Comparison of ENCODE assay signal across 9 cellular contexts in genomic region chr14:35401422-35401729, GRCh38. TPM values are rescaled to one million over a fixed set of nuclear protein-coding genes. Genes with fewer than 3 reads are reported as not detected.
DNase-seq lines count a peak whose midpoint lies in the region; ATAC-seq and TF ChIP-seq lines count a peak whose summit lies in the region.
"Had no signal": no experiment of that assay in that cellular context is flagged by ENCODE, and none has a peak within 500 bp of the region (broad histone marks: within the 10 kb centered on the region; RNA-seq: fewer than 3 reads in every experiment).

No MANE protein-coding gene starts in this region.

- TF ChIP-seq CTCF in GM12875 (IDR thresholded peaks at IDR 0.05; ENCODE audit: borderline replicate concordance, insufficient read depth, low read depth, low read length) = no peak
- no peak for TF ChIP-seq CTCF in gastroesophageal sphincter (IDR thresholded peaks at IDR 0.05)

- no peaks in the 10 kb centered on the region for H3K9me3 Mint-ChIP-seq in activated CD8-positive, alpha-beta T cell treated with anti-CD3 and anti-CD28 coated beads, Interleukin-2, amount 10 ng/mL, durations not matched to agents 7 days and 5 days (ENCODE audit: insufficient read depth)

- H3K36me3 ChIP-seq in gastroesophageal sphincter = peaks cover 8 to 60% of the 10 kb centered on the region in 2 donors

- H3K4me3 Mint-ChIP-seq in activated CD8-positive, alpha-beta T cell treated with anti-CD3 and anti-CD28 coated beads, Interleukin-2, amount 10 ng/mL, durations not matched to agents 7 days and 5 days = peak overlapping the region; percentile 91

- no peak for ATAC-seq in activated CD8-positive, alpha-beta T cell treated with anti-CD3 and anti-CD28 coated beads, Interleukin-2, amount 10 ng/mL, durations not matched to agents 7 days and 5 days
- ATAC-seq in gastroesophageal sphincter = no peak
- no peak for ATAC-seq in HG02938 (IDR thresholded peaks at IDR 0.05; ENCODE audit: unreplicated experiment)

- H3K36me3 Mint-ChIP-seq in activated CD8-positive, alpha-beta T cell treated with anti-CD3 and anti-CD28 coated beads, Interleukin-2, amount 10 ng/mL, durations not matched to agents 7 days and 5 days (ENCODE audit: low read depth) = peaks cover 49% of the 10 kb centered on the region

- peak overlapping the region; percentile 91 to 100 (median 100) for H3K27ac ChIP-seq in gastroesophageal sphincter
- H3K27ac ChIP-seq in skin epidermis = peak overlapping the region in 19 of 21 experiments; percentile 35 to 100 (median 99)

- DNase-seq in activated CD8-positive, alpha-beta T cell treated with anti-CD3 and anti-CD28 coated beads, Interleukin-2, amount 10 ng/mL, durations not matched to agents 7 days and 5 days = no peak
- DNase-seq in hepatic stellate cell (ENCODE audit: low spot score) (no peak), anterior cingulate cortex (lab: John Stamatoyannopoulos, UW) (no peak), GM03348 (ENCODE audit: low spot score) (no peak)
- DNase-seq: NCI-H446 had no signal

- H3K27me3 ChIP-seq in gastroesophageal sphincter = no peaks in the 10 kb centered on the region

- H3K4me3 ChIP-seq in GM12875 (ENCODE audit: low read depth, low read length) = peak overlapping the region; percentile 51
- peak overlapping the region; percentile 97 to 98 for H3K4me3 ChIP-seq in gastroesophageal sphincter
- peak overlapping the region; percentile 73 to 90 (median 83) for H3K4me3 ChIP-seq in skin epidermis

- H3K4me1 Mint-ChIP-seq in activated CD8-positive, alpha-beta T cell treated with anti-CD3 and anti-CD28 coated beads, Interleukin-2, amount 10 ng/mL, durations not matched to agents 7 days and 5 days (ENCODE audit: low read depth) = peaks cover 56% of the 10 kb centered on the region

- POLR2A ChIA-PET in activated CD8-positive, alpha-beta T cell treated with anti-CD3 and anti-CD28 coated beads, Interleukin-2, amount 10 ng/mL, durations not matched to agents 7 days and 5 days (lab: Charles Lee) = interaction anchor here (0.6 to 5.9 kb wide), 13 partner anchors 15 to 353 kb away, joined by 3 to 107 read pairs (median 5); partner anchors contain the start of gene PSMA6

- no peak overlapping the region for H3K27ac Mint-ChIP-seq in activated CD8-positive, alpha-beta T cell treated with anti-CD3 and anti-CD28 coated beads, Interleukin-2, amount 10 ng/mL, durations not matched to agents 7 days and 5 days

- no peak for TF ChIP-seq POLR2A in gastroesophageal sphincter (IDR thresholded peaks at IDR 0.05)

- CTCF ChIA-PET in activated CD8-positive, alpha-beta T cell treated with anti-CD3 and anti-CD28 coated beads, Interleukin-2, amount 10 ng/mL, durations not matched to agents 7 days and 5 days (lab: Charles Lee) = interaction anchor here (0.6 to 6.6 kb wide), 10 partner anchors 14 to 261 kb away, joined by 3 to 112 read pairs (median 4); no protein-coding TSS in a partner anchor

- no peaks in the 10 kb centered on the region for H3K9me3 ChIP-seq in gastroesophageal sphincter

- no peak for TF ChIP-seq EP300 in gastroesophageal sphincter (IDR thresholded peaks at IDR 0.05)

- peaks cover 3 to 59% (median 34%) of the 10 kb centered on the region in 3 donors for H3K4me1 ChIP-seq in gastroesophageal sphincter

- 32 to 33% methylated on average over 4 of the region's 5 CpGs for WGBS in gastroesophageal sphincter (ENCODE audit: low coverage in 1 of 2), 2 donors

- H3K27me3 Mint-ChIP-seq in activated CD8-positive, alpha-beta T cell treated with anti-CD3 and anti-CD28 coated beads, Interleukin-2, amount 10 ng/mL, durations not matched to agents 7 days and 5 days (ENCODE audit: low read depth) = no peaks in the 10 kb centered on the region

RNA-seq across cellular contexts. Expression of gene NFKBIA, which starts 3.2 kb away (rescaled TPM):
- 10 to 100 TPM; 56.1 to 56.8 TPM for total RNA-seq in activated CD8-positive, alpha-beta T cell treated with anti-CD3 and anti-CD28 coated beads, Interleukin-2, amount 10 ng/mL, durations not matched to agents 7 days and 5 days
- 100 to 1,000 TPM; 285 to 493 (median 341) TPM for total RNA-seq in gastroesophageal sphincter

Comparison
In these comparisons a context has a peak if more than half of its experiments do, and no peak if none do; other contexts are left out.
1. RNA of gene NFKBIA, which starts 3.2 kb away (total RNA-seq): 285 to 493 TPM in gastroesophageal sphincter; 56.1 to 56.8 TPM in activated CD8-positive, alpha-beta T cell treated with anti-CD3 and anti-CD28 coated beads, Interleukin-2, amount 10 ng/mL, durations not matched to agents 7 days and 5 days; every median in the first group is over 4 times any median in the second.
2. Peak in every context shown above with its lines, with median percentiles within 50 percentile points of each other: H3K4me3 ChIP-seq.